ENCODE assay signal across 8 cellular contexts in the genomic region with DNA sequence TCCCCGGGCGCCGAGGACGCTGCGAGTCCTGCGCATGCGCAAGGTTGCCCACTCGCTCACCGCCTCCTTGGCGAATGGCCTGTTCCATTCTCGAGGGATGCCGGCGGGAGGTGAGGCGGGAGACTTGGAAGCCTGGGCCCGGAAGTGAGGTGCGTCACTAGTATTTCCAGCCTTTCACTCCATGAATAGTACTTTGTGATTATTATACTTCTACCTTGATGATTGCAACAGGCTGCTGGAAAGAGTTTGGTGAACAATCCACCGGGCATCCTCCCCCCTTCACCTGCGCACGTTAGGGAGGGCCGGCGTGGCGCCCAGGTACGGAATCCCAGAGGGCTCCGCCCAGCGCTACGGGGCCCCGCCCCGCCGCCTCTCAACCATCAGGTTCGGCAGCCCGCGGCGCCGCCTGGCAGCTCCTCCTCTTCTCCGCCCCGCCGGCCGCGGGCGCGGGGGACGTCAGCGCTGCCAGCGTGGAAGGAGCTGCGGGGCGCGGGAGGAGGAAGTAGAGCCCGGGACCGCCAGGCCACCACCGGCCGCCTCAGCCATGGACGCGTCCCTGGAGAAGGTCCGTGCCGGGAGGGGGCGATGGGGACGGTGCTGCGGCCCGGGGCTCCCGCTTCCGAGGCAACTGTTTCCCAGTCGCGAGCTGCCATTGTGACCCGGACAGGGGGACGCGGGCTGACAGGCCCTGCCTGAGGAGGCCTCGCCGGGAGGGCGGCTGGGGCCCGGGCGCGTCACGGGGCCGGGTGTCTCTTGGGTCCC. TPM values are rescaled to one million over a fixed set of nuclear protein-coding genes. Genes with fewer than 3 reads are reported as not detected.
A peak's percentile ranks its signal among the peaks of the same experiment; 100 is the strongest.
DNase-seq lines count a peak whose midpoint lies in the region; ATAC-seq and TF ChIP-seq lines count a peak whose summit lies in the region.
"Not testable (repeated sequence)": the region's sequence is repeated elsewhere in the genome, so short reads cannot be mapped to it uniquely, and the experiment has no call there.

A gene with protein sequence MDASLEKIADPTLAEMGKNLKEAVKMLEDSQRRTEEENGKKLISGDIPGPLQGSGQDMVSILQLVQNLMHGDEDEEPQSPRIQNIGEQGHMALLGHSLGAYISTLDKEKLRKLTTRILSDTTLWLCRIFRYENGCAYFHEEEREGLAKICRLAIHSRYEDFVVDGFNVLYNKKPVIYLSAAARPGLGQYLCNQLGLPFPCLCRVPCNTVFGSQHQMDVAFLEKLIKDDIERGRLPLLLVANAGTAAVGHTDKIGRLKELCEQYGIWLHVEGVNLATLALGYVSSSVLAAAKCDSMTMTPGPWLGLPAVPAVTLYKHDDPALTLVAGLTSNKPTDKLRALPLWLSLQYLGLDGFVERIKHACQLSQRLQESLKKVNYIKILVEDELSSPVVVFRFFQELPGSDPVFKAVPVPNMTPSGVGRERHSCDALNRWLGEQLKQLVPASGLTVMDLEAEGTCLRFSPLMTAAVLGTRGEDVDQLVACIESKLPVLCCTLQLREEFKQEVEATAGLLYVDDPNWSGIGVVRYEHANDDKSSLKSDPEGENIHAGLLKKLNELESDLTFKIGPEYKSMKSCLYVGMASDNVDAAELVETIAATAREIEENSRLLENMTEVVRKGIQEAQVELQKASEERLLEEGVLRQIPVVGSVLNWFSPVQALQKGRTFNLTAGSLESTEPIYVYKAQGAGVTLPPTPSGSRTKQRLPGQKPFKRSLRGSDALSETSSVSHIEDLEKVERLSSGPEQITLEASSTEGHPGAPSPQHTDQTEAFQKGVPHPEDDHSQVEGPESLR (plus strand): TSS at position 371 of the 762 bp plus-strand sequence. CDS start 174 bp downstream, at position 545.

- H3K4me3 ChIP-seq in PC-9 (peak within 1 kb of the TSS; percentile 92), mucosa of rectum (ENCODE audit: low read length in 2 of 2) (peak within 1 kb of the TSS; percentile 77 to 99)

- CTCF ChIA-PET in PC-9 (lab: Charles Lee): not testable (repeated sequence)

- in situ Hi-C loops in KBM-7 (cut with MboI; ENCODE audit: low pct_unique_long_range_greater_than_20kb, low sequenced_read_pairs): not testable (repeated sequence)

- H3K36me3 ChIP-seq in PC-9 (ENCODE audit: low read depth); mucosa of rectum (ENCODE audit: control insufficient read depth in 2 of 2, insufficient read depth in 2 of 2, low read length in 2 of 2): not testable (repeated sequence)

- POLR2A ChIA-PET in PC-9 (lab: Charles Lee; ENCODE audit: unreplicated experiment): not testable (repeated sequence)

- BruUV-seq in PC-9 (replicated peaks; lab: Mats Ljungman, UMichigan): not testable (repeated sequence)

- DNase-seq in DMS153 treated with DMSO at 0.1 percent for 48 hours (lab: John Stamatoyannopoulos, UW; ENCODE audit: unreplicated experiment) (peak; percentile 95), KBM-7 (peak; percentile 88), PC-9 (peak; percentile 76 to 98), erythroblast (lab: John Stamatoyannopoulos, UW) (peak; percentile 94 to 96)
- peak; percentile 100 for DNase-seq in activated T-cell treated with anti-CD3 and anti-CD28 coated beads, Interleukin-2, amount 50 U/mL, for 1 hour
- peak; percentile 90 to 99 for DNase-seq in stimulated activated CD8-positive, alpha-beta memory T cell treated with anti-CD3 and anti-CD28 coated beads, Interleukin-4, amount 100 ng/mL, for 4 hours (ENCODE audit: low read depth in 2 of 2, low spot score in 1 of 2)

- peak within 1 kb of the TSS; percentile 84 for H3K4me2 ChIP-seq in PC-9

- H4K20me1 ChIP-seq in PC-9 (ENCODE audit: insufficient read depth): not testable (repeated sequence)

- peak; percentile 80 for ATAC-seq in GM21717 (IDR thresholded peaks at IDR 0.05; ENCODE audit: unreplicated experiment)

- not testable (repeated sequence) for H3K9me2 ChIP-seq in PC-9 (ENCODE audit: insufficient read depth)

- not testable (repeated sequence) for TF ChIP-seq CTCF in PC-9 (conservative IDR thresholded peaks at IDR 0.05)

- H3K9me3 ChIP-seq in PC-9 (ENCODE audit: insufficient read depth, low read depth); mucosa of rectum (ENCODE audit: control insufficient read depth in 2 of 2, low read length in 2 of 2): not testable (repeated sequence)

- peak within 1 kb of the TSS; percentile 57 for H3K27ac ChIP-seq in PC-9
- peak within 1 kb of the TSS; percentile 97 to 98 for H3K27ac ChIP-seq in mucosa of rectum (ENCODE audit: low read depth in 2 of 2, low read length in 2 of 2)

- H2AFZ ChIP-seq in PC-9: peak within 1 kb of the TSS; percentile 65

- H3K79me2 ChIP-seq in PC-9 (ENCODE audit: low read depth): peaks cover 46% of the 10 kb centered on the region

- not testable (repeated sequence) for H3K27me3 ChIP-seq in PC-9 (ENCODE audit: insufficient read depth, low read depth); mucosa of rectum (ENCODE audit: control insufficient read depth in 2 of 2, insufficient read depth in 2 of 2, low read length in 2 of 2)

- intact Hi-C loops in PC-9 (cut with micrococcal nuclease; ENCODE audit: unreplicated experiment): not testable (repeated sequence)

- H3F3A ChIP-seq in PC-9 (ENCODE audit: insufficient read depth, low read depth): not testable (repeated sequence)

- TF ChIP-seq POLR2A in erythroblast (IDR thresholded peaks at IDR 0.05; ENCODE audit: low read length): peak; percentile 74

- H3K9ac ChIP-seq in mucosa of rectum (ENCODE audit: low read depth in 1 of 2, low read length in 2 of 2): peak within 1 kb of the TSS; percentile 88 to 96

- 0 out of 2 replicates have a peak, but pooled peaks cover 14% of the 10 kb centered on the region for H3K4me1 ChIP-seq in PC-9 (replicated peaks; ENCODE audit: insufficient read depth)
- H3K4me1 ChIP-seq in mucosa of rectum (ENCODE audit: control insufficient read depth in 2 of 2, insufficient read depth in 2 of 2, low read length in 2 of 2): peaks cover 21 to 26% of the 10 kb centered on the region in 2 donors

RNA-seq across cellular contexts. Expression of the gene that starts here (rescaled TPM):
- total RNA-seq in PC-9 (2021): 93.5 and 120 TPM in 2 replicates

Comparison
In these comparisons a context has a peak if more than half of its experiments do, and no peak if none do; other contexts are left out.
1. Peak in every context shown above with its lines: DNase-seq, ATAC-seq, H3K4me3 ChIP-seq and H3K27ac ChIP-seq.